Comparison of ENCODE assay signal across 8 cellular contexts in the genomic region with DNA sequence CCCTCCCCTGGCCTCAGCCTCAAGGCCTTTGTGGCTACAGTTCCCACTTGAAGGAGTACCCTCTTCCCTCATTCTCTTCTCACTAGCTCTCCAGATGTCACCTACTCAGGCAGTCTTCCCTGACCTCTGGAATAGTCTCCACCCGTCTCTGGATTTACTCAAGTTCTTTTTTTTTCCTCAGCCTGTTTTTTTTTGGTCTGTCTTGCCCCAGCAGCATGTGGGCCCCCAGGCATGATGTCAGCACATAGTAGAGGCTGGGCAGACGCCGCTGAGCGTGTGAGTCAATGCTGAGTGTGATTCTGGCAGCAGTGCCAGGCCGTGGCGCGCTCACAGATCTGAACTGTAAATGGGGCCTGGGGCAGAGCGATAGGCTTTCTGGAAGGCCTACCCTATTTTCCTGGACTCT. TPM values are rescaled to one million over a fixed set of nuclear protein-coding genes. Genes with fewer than 3 reads are reported as not detected.
DNase-seq lines count a peak whose midpoint lies in the region; ATAC-seq and TF ChIP-seq lines count a peak whose summit lies in the region.
"Not testable (repeated sequence)": the region's sequence is repeated elsewhere in the genome, so short reads cannot be mapped to it uniquely, and the experiment has no call there.

No MANE protein-coding gene starts in this region.

- intact Hi-C loops in vagina (cut with DNase I) = loop anchor here (5.0 kb wide), 1 partner anchor 285 kb away; no protein-coding TSS in a partner anchor

- peak overlapping the region; percentile 49 for H3K56ac ChIP-seq in mesendoderm (ENCODE audit: low read length)

- 0 out of 2 replicates have a peak, but pooled peaks have one; percentile 39 for TF ChIP-seq EP300 in Ishikawa (IDR thresholded peaks at IDR 0.05; ENCODE audit: borderline replicate concordance)

- DNase-seq in Caki2 (ENCODE audit: low read depth) = peak; percentile 80
- DNase-seq in coronary artery (ENCODE audit: low spot score) = peak; percentile 81
- DNase-seq in glomerular endothelial cell (ENCODE audit: extremely low read depth, low read depth, low spot score) = peak; percentile 9
- not testable (repeated sequence) for DNase-seq in mesendoderm; vagina (ENCODE audit: extremely low spot score in 2 of 2)
- DNase-seq in renal cortical epithelial cell (ENCODE audit: low read depth) = peak; percentile 69

- not testable (repeated sequence) for H3K9ac ChIP-seq in mesendoderm (ENCODE audit: low read length)

- H2AK5ac ChIP-seq in mesendoderm (ENCODE audit: low read length) = not testable (repeated sequence)

- not testable (repeated sequence) for H4K5ac ChIP-seq in mesendoderm (ENCODE audit: low read length)

- not testable (repeated sequence) for H3K18ac ChIP-seq in mesendoderm (ENCODE audit: low read length)

- H3K4ac ChIP-seq in mesendoderm (ENCODE audit: low read depth, low read length) = not testable (repeated sequence)

- H2BK120ac ChIP-seq in mesendoderm (ENCODE audit: low read depth, low read length) = not testable (repeated sequence)

- not testable (repeated sequence) for TF ChIP-seq RAD21 in Ishikawa (IDR thresholded peaks at IDR 0.05; ENCODE audit: low read depth)

- not testable (repeated sequence) for H3K4me3 ChIP-seq in coronary artery; mesendoderm (ENCODE audit: low read length); vagina

- peak; percentile 97 for ATAC-seq in SK-N-SH treated with all-trans-retinoic acid at 6 μM for 48 hours

- H3K9me3 ChIP-seq in vagina = not testable (repeated sequence)

- not testable (repeated sequence) for H3K4me1 ChIP-seq in mesendoderm (ENCODE audit: control insufficient read depth, low read depth, low read length)
- peaks cover 29% of the 10 kb centered on the region for H3K4me1 ChIP-seq in vagina

- in situ Hi-C loops in Caki2 (cut with HindIII; ENCODE audit: low pct_unique_long_range_greater_than_20kb, low sequenced_read_pairs) = not testable (repeated sequence)

- TF ChIP-seq POLR2A in vagina (IDR thresholded peaks at IDR 0.05) = not testable (repeated sequence)

- H3K4me2 ChIP-seq in mesendoderm (ENCODE audit: low read length) = not testable (repeated sequence)

- not testable (repeated sequence) for H3K79me1 ChIP-seq in mesendoderm (ENCODE audit: low read length)

- not testable (repeated sequence) for H3K23ac ChIP-seq in mesendoderm (ENCODE audit: low read length)

- not testable (repeated sequence) for H2BK5ac ChIP-seq in mesendoderm (ENCODE audit: low read length)

- not testable (repeated sequence) for H4K8ac ChIP-seq in mesendoderm (ENCODE audit: low read depth, low read length)

- H3K79me2 ChIP-seq in mesendoderm (ENCODE audit: control insufficient read depth, insufficient read depth, low read length) = not testable (repeated sequence)

- not testable (repeated sequence) for TF ChIP-seq CTCF in coronary artery (IDR thresholded peaks at IDR 0.05); vagina (IDR thresholded peaks at IDR 0.05)

- not testable (repeated sequence) for H3K36me3 ChIP-seq in mesendoderm (ENCODE audit: control insufficient read depth, insufficient read depth, low read length); vagina

- H3K27ac ChIP-seq in coronary artery = peak overlapping the region; percentile 45 to 46
- H3K27ac ChIP-seq in mesendoderm (ENCODE audit: low read depth, low read length) = not testable (repeated sequence)
- H3K27ac ChIP-seq in vagina = peak overlapping the region; percentile 80

- H2BK15ac ChIP-seq in mesendoderm (replicated peaks; ENCODE audit: low read depth) = not testable (repeated sequence)

- H3K27me3 ChIP-seq in mesendoderm (ENCODE audit: insufficient read depth, low read length, poor library complexity); vagina: not testable (repeated sequence)

- WGBS in mesendoderm (ENCODE audit: extremely low coverage, insufficient coverage, low lambda C conversion rate) = no CpG with 5 or more reads among the region's 8 CpGs

TF ChIP-seq in Ishikawa, 13 proteins besides CTCF, POLR2A, EP300 and RAD21:
- TF ChIP-seq, protein P1, sequence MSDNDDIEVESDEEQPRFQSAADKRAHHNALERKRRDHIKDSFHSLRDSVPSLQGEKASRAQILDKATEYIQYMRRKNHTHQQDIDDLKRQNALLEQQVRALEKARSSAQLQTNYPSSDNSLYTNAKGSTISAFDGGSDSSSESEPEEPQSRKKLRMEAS (IDR thresholded peaks at IDR 0.05) = peak; percentile 19; the same call in 1 of the 2 replicates
- peak; percentile 25; the same call in 1 of the 2 replicates for TF ChIP-seq TCF12 (IDR thresholded peaks at IDR 0.05; ENCODE audit: low read depth)
- TF ChIP-seq NFIC (IDR thresholded peaks at IDR 0.05) = 0 out of 2 replicates have a peak, but pooled peaks have one; percentile 41

TF ChIP-seq in SK-N-SH treated with all-trans-retinoic acid at 6 μM for 48 hours, 23 proteins besides CTCF, POLR2A, EP300 and RAD21:
- 0 out of 2 replicates have a peak, but pooled peaks have one; percentile 20 for TF ChIP-seq ISL1 (CRISPR knock-in tag; IDR thresholded peaks at IDR 0.05)

RNA-seq across cellular contexts. Expression of a gene that starts 26.0 kb away (rescaled TPM):
- 0.07 TPM in 1 of 2 replicates, not detected in the other for total RNA-seq in Caki2 (2014; rRNA removed; shearing (Covaris generic); ENCODE audit: low replicate concordance)
- total RNA-seq in glomerular endothelial cell (0.58 and 1.6 TPM in 2 replicates), renal cortical epithelial cell (6.7 and 8.5 TPM in 2 replicates), vagina (2.2 TPM)
- 0.29 TPM for polyA plus RNA-seq in mesendoderm (2013, experiment 1 of 2)
- 0.32 TPM for polyA plus RNA-seq in mesendoderm (2013, experiment 2 of 2)
